Comparison of ENCODE assay signal across 14 cellular contexts in genomic region chr3:149542375-149543312, GRCh38.
DNase-seq lines count a peak whose midpoint lies in the region; ATAC-seq and TF ChIP-seq lines count a peak whose summit lies in the region.
"Had no signal": no experiment of that assay in that cellular context is flagged by ENCODE, and none has a peak within 500 bp of the region (broad histone marks: within the 10 kb centered on the region; RNA-seq: fewer than 3 reads in every experiment).

No MANE protein-coding gene starts in this region.

- H3K27ac Mint-ChIP-seq in WTC11 (peak overlapping the region; percentile 30), type B pancreatic cell (peak overlapping the region; percentile 46)
- H3K27ac Mint-ChIP-seq: activated CD8-positive, alpha-beta T cell treated with anti-CD3 and anti-CD28 coated beads, Interleukin-2, amount 10 ng/mL, durations not matched to agents 7 days and 5 days; activated naive CD4-positive, alpha-beta T cell treated with anti-CD3 and anti-CD28 coated beads, Interleukin-2, amount 10 ng/mL, durations not matched to agents 7 days and 5 days had no signal

- CTCF ChIA-PET in WTC11 (lab: Charles Lee) = interaction anchor here (1.9 kb wide), 1 partner anchor 229 kb away, joined by 5 read pairs; no protein-coding TSS in a partner anchor
- CTCF ChIA-PET in HEK293T (lab: Yijun Ruan, JAX) = no interaction called here

- H3K36me3 Mint-ChIP-seq in WTC11 (peaks cover 16% of the 10 kb centered on the region), type B pancreatic cell (peaks cover 28% of the 10 kb centered on the region)
- H3K36me3 Mint-ChIP-seq: activated naive CD4-positive, alpha-beta T cell treated with anti-CD3 and anti-CD28 coated beads, Interleukin-2, amount 10 ng/mL, durations not matched to agents 7 days and 5 days had no signal

- H3K9me3 Mint-ChIP-seq in WTC11 (no peaks in the 10 kb centered on the region), type B pancreatic cell (no peaks in the 10 kb centered on the region)
- H3K9me3 Mint-ChIP-seq: activated naive CD4-positive, alpha-beta T cell treated with anti-CD3 and anti-CD28 coated beads, Interleukin-2, amount 10 ng/mL, durations not matched to agents 7 days and 5 days had no signal

- H3K4me1 Mint-ChIP-seq in WTC11 (peaks cover 17% of the 10 kb centered on the region), type B pancreatic cell (ENCODE audit: unreplicated experiment) (peaks cover 57% of the 10 kb centered on the region)
- H3K4me1 Mint-ChIP-seq: activated naive CD4-positive, alpha-beta T cell treated with anti-CD3 and anti-CD28 coated beads, Interleukin-2, amount 10 ng/mL, durations not matched to agents 7 days and 5 days had no signal

- H3K27ac ChIP-seq in caudate nucleus (ENCODE audit: low read depth, low read length) = no peak overlapping the region
- H3K27ac ChIP-seq: Peyer's patch had no signal

- TF ChIP-seq CTCF in WTC11 (IDR thresholded peaks at IDR 0.05) (no peak), type B pancreatic cell (conservative IDR thresholded peaks at IDR 0.05) (no peak)

- no peaks in the 10 kb centered on the region for H3K27me3 Mint-ChIP-seq in WTC11 (ENCODE audit: low read depth)
- H3K27me3 Mint-ChIP-seq in type B pancreatic cell = no peaks in the 10 kb centered on the region

- H3K4me3 Mint-ChIP-seq in WTC11 = no peak overlapping the region
- H3K4me3 Mint-ChIP-seq in type B pancreatic cell = no peak overlapping the region
- H3K4me3 Mint-ChIP-seq: activated CD8-positive, alpha-beta T cell treated with anti-CD3 and anti-CD28 coated beads, Interleukin-2, amount 10 ng/mL, durations not matched to agents 7 days and 5 days; activated naive CD4-positive, alpha-beta T cell treated with anti-CD3 and anti-CD28 coated beads, Interleukin-2, amount 10 ng/mL, durations not matched to agents 7 days and 5 days had no signal

- POLR2A ChIA-PET in WTC11 (lab: Charles Lee) = no interaction called here
- POLR2A ChIA-PET in HEK293T (lab: Yijun Ruan, JAX) = no interaction called here

- no peak for ATAC-seq in WTC11
- ATAC-seq: activated CD8-positive, alpha-beta T cell treated with anti-CD3 and anti-CD28 coated beads, Interleukin-2, amount 10 ng/mL, durations not matched to agents 7 days and 5 days; stimulated activated naive CD8-positive, alpha-beta T cell treated with anti-CD3 and anti-CD28 coated beads, Interleukin-15, Interleukin-2, amounts not matched to agents 100 U/mL and 50 U/mL, for 24 hours had no signal

- DNase-seq in HK-2 (ENCODE audit: unreplicated experiment) (peak; percentile 91), WTC11 (ENCODE audit: low spot score) (no peak), left kidney (ENCODE audit: low read depth, low spot score) (peak; percentile 54), type B pancreatic cell (ENCODE audit: extremely low spot score, unreplicated experiment) (no peak), HEK293T (ENCODE audit: extremely low spot score) (no peak), caudate nucleus (lab: John Stamatoyannopoulos, UW) (no peak), NCI-H82 treated with DMSO at 0.1 percent for 48 hours (lab: John Stamatoyannopoulos, UW; ENCODE audit: unreplicated experiment) (no peak)
- DNase-seq: activated CD8-positive, alpha-beta T cell treated with anti-CD3 and anti-CD28 coated beads, Interleukin-2, amount 10 ng/mL, durations not matched to agents 7 days and 5 days; activated naive CD4-positive, alpha-beta T cell treated with anti-CD3 and anti-CD28 coated beads, Interleukin-2, amount 10 ng/mL, durations not matched to agents 7 days and 5 days; MG63; Peyer's patch; posterior cingulate gyrus; stimulated activated naive CD8-positive, alpha-beta T cell treated with anti-CD3 and anti-CD28 coated beads, Interleukin-15, Interleukin-2, amounts not matched to agents 100 U/mL and 50 U/mL, for 24 hours; T1000 had no signal

TF ChIP-seq in WTC11, 78 proteins besides CTCF, POLR2A, EP300 and RAD21 (continues in another document):
- no peak for TF ChIP-seq HMGA2 (CRISPR knock-in tag; IDR thresholded peaks at IDR 0.05)
- TF ChIP-seq NFE2L1 (CRISPR knock-in tag; IDR thresholded peaks at IDR 0.05) = no peak
- TF ChIP-seq MYBL2 (CRISPR knock-in tag; IDR thresholded peaks at IDR 0.05) = no peak
- no peak for TF ChIP-seq PRDM15 (CRISPR knock-in tag; IDR thresholded peaks at IDR 0.05)
- TF ChIP-seq ZSCAN18 (CRISPR knock-in tag; IDR thresholded peaks at IDR 0.05) = no peak
- TF ChIP-seq MXD4 (CRISPR knock-in tag; IDR thresholded peaks at IDR 0.05; ENCODE audit: borderline replicate concordance) = no peak

TF ChIP-seq in HEK293T, 16 proteins besides CTCF, POLR2A, EP300 and RAD21:
- TF ChIP-seq BHLHE40 (IDR thresholded peaks at IDR 0.05; ENCODE audit: borderline replicate concordance) = no peak
- TF ChIP-seq HDGF (IDR thresholded peaks at IDR 0.05; ENCODE audit: borderline replicate concordance) = no peak
- no peak for TF ChIP-seq L3MBTL2 (conservative IDR thresholded peaks at IDR 0.05)
- no peak for TF ChIP-seq FOXA1 (IDR thresholded peaks at IDR 0.05)
- no peak for TF ChIP-seq LEF1 (IDR thresholded peaks at IDR 0.05; ENCODE audit: borderline replicate concordance)
- no peak for TF ChIP-seq ARNT (IDR thresholded peaks at IDR 0.05)
- TF ChIP-seq SP1 (IDR thresholded peaks at IDR 0.05) = no peak
- TF ChIP-seq FOXK2 (IDR thresholded peaks at IDR 0.05) = no peak
- TF ChIP-seq FOXM1 (IDR thresholded peaks at IDR 0.05; ENCODE audit: borderline replicate concordance) = no peak
- no peak for TF ChIP-seq PKNOX1 (IDR thresholded peaks at IDR 0.05)

Comparison
In these comparisons a context has a peak if more than half of its experiments do, and no peak if none do; other contexts are left out.
1. DNase-seq: peak in HK-2 (single experiment) and left kidney (single experiment); none in WTC11 (single experiment), type B pancreatic cell (single experiment), HEK293T (single experiment), caudate nucleus (0 of 61) and NCI-H82 treated with DMSO at 0.1 percent for 48 hours (single experiment).